In the genomic region with DNA sequence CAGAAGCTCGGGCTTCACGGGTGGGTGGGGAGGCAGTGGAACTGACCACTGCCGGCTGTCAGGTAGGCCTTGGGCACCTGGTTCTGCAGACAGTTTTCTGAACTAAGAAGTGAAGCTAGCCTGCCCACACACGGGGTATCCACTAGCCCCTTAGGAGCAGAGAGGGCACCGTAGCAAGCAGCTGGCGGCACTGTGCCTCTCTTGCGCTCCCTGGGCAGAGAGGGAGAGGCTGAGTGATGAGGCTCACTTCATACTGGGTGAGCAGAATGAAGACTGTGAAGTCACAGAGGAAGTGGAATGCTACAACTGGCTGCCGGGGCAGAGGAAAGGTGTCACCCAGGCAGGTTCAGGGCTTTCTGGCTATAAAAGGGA, we compare ENCODE assay signal across 1 cellular context.
TF ChIP-seq lines count a peak whose summit lies in the region.

No MANE protein-coding gene starts in this region.

TF ChIP-seq in HepG2, 621 proteins besides CTCF, POLR2A, EP300 and RAD21 (continues in another document):
- TF ChIP-seq ZNF10 (CRISPR knock-in tag; IDR thresholded peaks at IDR 0.05; ENCODE audit: borderline replicate concordance, low read depth) = no peak
- TF ChIP-seq ZBTB39 (CRISPR knock-in tag; IDR thresholded peaks at IDR 0.05) = no peak
- TF ChIP-seq SRF (IDR thresholded peaks at IDR 0.05; ENCODE audit: low read depth, low read length) = no peak
- no peak for TF ChIP-seq ZNF747 (CRISPR knock-in tag; IDR thresholded peaks at IDR 0.05; ENCODE audit: borderline replicate concordance)
- no peak for TF ChIP-seq ASH2L (IDR thresholded peaks at IDR 0.05; ENCODE audit: insufficient read length, low read depth, low read length)
- TF ChIP-seq FOXP1 (IDR thresholded peaks at IDR 0.05) = no peak
- TF ChIP-seq FOXP1 (CRISPR knock-in tag; IDR thresholded peaks at IDR 0.05) = no peak
- no peak for TF ChIP-seq ZBTB49 (CRISPR knock-in tag; IDR thresholded peaks at IDR 0.05; ENCODE audit: borderline replicate concordance)
- TF ChIP-seq CENPT (CRISPR knock-in tag; IDR thresholded peaks at IDR 0.05; ENCODE audit: low read depth) = no peak
- TF ChIP-seq ZNF382 (CRISPR knock-in tag; IDR thresholded peaks at IDR 0.05; ENCODE audit: borderline replicate concordance) = no peak
- TF ChIP-seq MEIS1 (CRISPR knock-in tag; IDR thresholded peaks at IDR 0.05; ENCODE audit: borderline replicate concordance) = no peak
- no peak for TF ChIP-seq ZNF282 (IDR thresholded peaks at IDR 0.05; ENCODE audit: partially characterized antibody)
- TF ChIP-seq ZNF3 (CRISPR knock-in tag; IDR thresholded peaks at IDR 0.05) = no peak
- TF ChIP-seq, protein P1, sequence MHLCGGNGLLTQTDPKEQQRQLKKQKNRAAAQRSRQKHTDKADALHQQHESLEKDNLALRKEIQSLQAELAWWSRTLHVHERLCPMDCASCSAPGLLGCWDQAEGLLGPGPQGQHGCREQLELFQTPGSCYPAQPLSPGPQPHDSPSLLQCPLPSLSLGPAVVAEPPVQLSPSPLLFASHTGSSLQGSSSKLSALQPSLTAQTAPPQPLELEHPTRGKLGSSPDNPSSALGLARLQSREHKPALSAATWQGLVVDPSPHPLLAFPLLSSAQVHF (CRISPR knock-in tag; IDR thresholded peaks at IDR 0.05) = no peak
- no peak for TF ChIP-seq PCBP1 (IDR thresholded peaks at IDR 0.05; ENCODE audit: borderline replicate concordance, low read depth, low read length)
- TF ChIP-seq GRHL1 (CRISPR knock-in tag; conservative IDR thresholded peaks at IDR 0.05) = no peak
- no peak for TF ChIP-seq ZFYVE20 (CRISPR knock-in tag; IDR thresholded peaks at IDR 0.05; ENCODE audit: borderline replicate concordance, low read depth)
- no peak for TF ChIP-seq ZBTB10 (CRISPR knock-in tag; IDR thresholded peaks at IDR 0.05; ENCODE audit: borderline replicate concordance)
- TF ChIP-seq TBL1XR1 (IDR thresholded peaks at IDR 0.05; ENCODE audit: borderline replicate concordance, low read length, partially characterized antibody) = no peak
- peak; percentile 66; the same call in 1 of the 2 replicates for TF ChIP-seq ZBTB33 (CRISPR knock-in tag; IDR thresholded peaks at IDR 0.05)
- TF ChIP-seq ZNF710 (CRISPR knock-in tag; IDR thresholded peaks at IDR 0.05; ENCODE audit: borderline replicate concordance) = 0 out of 2 replicates have a peak, but pooled peaks have one; percentile 50
- TF ChIP-seq ZBTB38 (CRISPR knock-in tag; IDR thresholded peaks at IDR 0.05) = peak; percentile 5; the same call in 1 of the 2 replicates
- no peak for TF ChIP-seq PRPF4 (IDR thresholded peaks at IDR 0.05; ENCODE audit: low read depth, low read length, poor library complexity, severe bottlenecking)
- TF ChIP-seq AHR (CRISPR knock-in tag; IDR thresholded peaks at IDR 0.05) = no peak
- 0 out of 2 replicates have a peak, but pooled peaks have one; percentile 3 for TF ChIP-seq TAF1 (CRISPR knock-in tag; IDR thresholded peaks at IDR 0.05)
- no peak for TF ChIP-seq ZNF619 (CRISPR knock-in tag; IDR thresholded peaks at IDR 0.05)
- no peak for TF ChIP-seq ZMAT5 (CRISPR knock-in tag; IDR thresholded peaks at IDR 0.05; ENCODE audit: borderline replicate concordance, low read depth)
- TF ChIP-seq, protein P2, sequence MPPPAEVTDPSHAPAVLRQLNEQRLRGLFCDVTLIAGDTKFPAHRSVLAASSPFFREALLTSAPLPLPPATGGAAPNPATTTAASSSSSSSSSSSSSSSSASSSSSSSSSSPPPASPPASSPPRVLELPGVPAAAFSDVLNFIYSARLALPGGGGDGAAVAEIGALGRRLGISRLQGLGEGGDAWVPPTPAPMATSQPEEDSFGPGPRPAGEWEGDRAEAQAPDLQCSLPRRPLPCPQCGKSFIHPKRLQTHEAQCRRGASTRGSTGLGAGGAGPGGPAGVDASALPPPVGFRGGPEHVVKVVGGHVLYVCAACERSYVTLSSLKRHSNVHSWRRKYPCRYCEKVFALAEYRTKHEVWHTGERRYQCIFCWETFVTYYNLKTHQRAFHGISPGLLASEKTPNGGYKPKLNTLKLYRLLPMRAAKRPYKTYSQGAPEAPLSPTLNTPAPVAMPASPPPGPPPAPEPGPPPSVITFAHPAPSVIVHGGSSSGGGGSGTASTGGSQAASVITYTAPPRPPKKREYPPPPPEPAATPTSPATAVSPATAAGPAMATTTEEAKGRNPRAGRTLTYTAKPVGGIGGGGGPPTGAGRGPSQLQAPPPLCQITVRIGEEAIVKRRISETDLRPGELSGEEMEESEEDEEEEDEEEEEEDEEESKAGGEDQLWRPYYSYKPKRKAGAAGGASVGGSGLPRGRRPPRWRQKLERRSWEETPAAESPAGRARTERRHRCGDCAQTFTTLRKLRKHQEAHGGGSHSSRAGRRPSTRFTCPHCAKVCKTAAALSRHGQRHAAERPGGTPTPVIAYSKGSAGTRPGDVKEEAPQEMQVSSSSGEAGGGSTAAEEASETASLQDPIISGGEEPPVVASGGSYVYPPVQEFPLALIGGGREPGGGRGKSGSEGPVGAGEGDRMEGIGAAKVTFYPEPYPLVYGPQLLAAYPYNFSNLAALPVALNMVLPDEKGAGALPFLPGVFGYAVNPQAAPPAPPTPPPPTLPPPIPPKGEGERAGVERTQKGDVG (CRISPR knock-in tag; IDR thresholded peaks at IDR 0.05; ENCODE audit: borderline replicate concordance) = peak; percentile 46; the same call in 1 of the 2 replicates
- no peak for TF ChIP-seq AGO2 (optimal IDR thresholded peaks at IDR 0.05; ENCODE audit: low read depth, low read length)
- TF ChIP-seq ZNF790 (CRISPR knock-in tag; IDR thresholded peaks at IDR 0.05; ENCODE audit: borderline replicate concordance) = no peak
- TF ChIP-seq, protein P3, sequence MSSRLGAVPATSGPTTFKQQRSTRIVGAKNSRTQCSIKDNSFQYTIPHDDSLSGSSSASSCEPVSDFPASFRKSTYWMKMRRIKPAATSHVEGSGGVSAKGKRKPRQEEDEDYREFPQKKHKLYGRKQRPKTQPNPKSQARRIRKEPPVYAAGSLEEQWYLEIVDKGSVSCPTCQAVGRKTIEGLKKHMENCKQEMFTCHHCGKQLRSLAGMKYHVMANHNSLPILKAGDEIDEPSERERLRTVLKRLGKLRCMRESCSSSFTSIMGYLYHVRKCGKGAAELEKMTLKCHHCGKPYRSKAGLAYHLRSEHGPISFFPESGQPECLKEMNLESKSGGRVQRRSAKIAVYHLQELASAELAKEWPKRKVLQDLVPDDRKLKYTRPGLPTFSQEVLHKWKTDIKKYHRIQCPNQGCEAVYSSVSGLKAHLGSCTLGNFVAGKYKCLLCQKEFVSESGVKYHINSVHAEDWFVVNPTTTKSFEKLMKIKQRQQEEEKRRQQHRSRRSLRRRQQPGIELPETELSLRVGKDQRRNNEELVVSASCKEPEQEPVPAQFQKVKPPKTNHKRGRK (CRISPR knock-in tag; IDR thresholded peaks at IDR 0.05) = no peak
- no peak for TF ChIP-seq ZNF850 (CRISPR knock-in tag; conservative IDR thresholded peaks at IDR 0.05)
- TF ChIP-seq, protein P4, sequence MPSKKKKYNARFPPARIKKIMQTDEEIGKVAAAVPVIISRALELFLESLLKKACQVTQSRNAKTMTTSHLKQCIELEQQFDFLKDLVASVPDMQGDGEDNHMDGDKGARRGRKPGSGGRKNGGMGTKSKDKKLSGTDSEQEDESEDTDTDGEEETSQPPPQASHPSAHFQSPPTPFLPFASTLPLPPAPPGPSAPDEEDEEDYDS (CRISPR knock-in tag; IDR thresholded peaks at IDR 0.05) = no peak
- no peak for TF ChIP-seq PHF21A (CRISPR knock-in tag; IDR thresholded peaks at IDR 0.05)
- TF ChIP-seq SUZ12 (IDR thresholded peaks at IDR 0.05; ENCODE audit: low read depth, low read length) = no peak
- no peak for TF ChIP-seq ZSCAN25 (CRISPR knock-in tag; IDR thresholded peaks at IDR 0.05)
- TF ChIP-seq ZNF350 (CRISPR knock-in tag; IDR thresholded peaks at IDR 0.05; ENCODE audit: borderline replicate concordance, low read depth) = peak; percentile 5; the same call in 1 of the 2 replicates
- TF ChIP-seq ZNF782 (CRISPR knock-in tag; IDR thresholded peaks at IDR 0.05; ENCODE audit: borderline replicate concordance) = no peak
